Comparison of ENCODE assay signal across 13 cellular contexts in genomic region chr17:79830763-79831366, GRCh38. TPM values are rescaled to one million over a fixed set of nuclear protein-coding genes. Genes with fewer than 3 reads are reported as not detected.
DNase-seq lines count a peak whose midpoint lies in the region; ATAC-seq and TF ChIP-seq lines count a peak whose summit lies in the region.
"Had no signal": no experiment of that assay in that cellular context is flagged by ENCODE, and none has a peak within 500 bp of the region (broad histone marks: within the 10 kb centered on the region; RNA-seq: fewer than 3 reads in every experiment).

No MANE protein-coding gene starts in this region.

- H3K4me2 ChIP-seq in PC-9 (peak overlapping the region; percentile 73), MM.1S (ENCODE audit: low read depth, low read length) (no peak overlapping the region)
- H3K4me2 ChIP-seq: SK-N-SH had no signal

- H3K4me3 ChIP-seq in heart left ventricle (no peak overlapping the region), PC-9 (peak overlapping the region; percentile 68), endodermal cell (ENCODE audit: low read length) (no peak overlapping the region), thyroid gland (replicated peaks in 1 of 3) (no peak overlapping the region), MM.1S (ENCODE audit: low read length) (no peak overlapping the region), Peyer's patch (no peak overlapping the region)
- H3K4me3 ChIP-seq: GM23248 had no signal

- no TSS peak for BruUV-seq in PC-9 (replicated peaks; lab: Mats Ljungman, UMichigan)

- POLR2A ChIA-PET in PC-9 (lab: Charles Lee; ENCODE audit: unreplicated experiment) = no interaction called here

- 88 to 93% (median 90%) methylated on average over 9 to 10 of the region's 10 CpGs for WGBS in heart left ventricle, 4 donors
- 82 to 84% methylated on average over 10 of the region's 10 CpGs for WGBS in endodermal cell (ENCODE audit: insufficient coverage in 1 of 2, insufficient read length in 1 of 2), 2 experiments
- WGBS in thyroid gland, 2 donors = 80 to 92% methylated on average over 6 to 10 of the region's 10 CpGs

- intact Hi-C loops in heart left ventricle (cut with DNase I) (loop anchor here in 2 of 10 donors (2.0 to 10.0 kb wide), 2 partner anchors 20 to 86 kb away; no protein-coding TSS in a partner anchor), Right ventricle myocardium superior (cut with DNase I) (no loop called here), PC-9 (cut with micrococcal nuclease; ENCODE audit: unreplicated experiment) (no loop called here), thyroid gland (cut with DNase I) (no loop called here)

- H3K36me3 ChIP-seq in heart left ventricle (peaks cover 2 to 26% (median 21%) of the 10 kb centered on the region in 9 donors), PC-9 (ENCODE audit: low read depth) (no peaks in the 10 kb centered on the region), endodermal cell (ENCODE audit: control insufficient read depth, insufficient read depth, low read length) (no peaks in the 10 kb centered on the region), thyroid gland (peaks cover 18 to 20% of the 10 kb centered on the region in 2 donors), MM.1S (replicated peaks; ENCODE audit: insufficient read depth, low read length) (no peaks in the 10 kb centered on the region), Peyer's patch (peaks cover 0 to 18% (median 0%) of the 10 kb centered on the region in 3 donors)

- peaks cover 28% of the 10 kb centered on the region for H3K4me1 Mint-ChIP-seq in endodermal cell

- H3K9me3 Mint-ChIP-seq in endodermal cell = no peaks in the 10 kb centered on the region

- no peak overlapping the region for H2AFZ ChIP-seq in PC-9
- no peak overlapping the region for H2AFZ ChIP-seq in MM.1S (ENCODE audit: low read length)
- H2AFZ ChIP-seq: GM23248 had no signal

- no peak for TF ChIP-seq CTCF in heart left ventricle (IDR thresholded peaks at IDR 0.05)
- TF ChIP-seq CTCF in PC-9 (conservative IDR thresholded peaks at IDR 0.05) = no peak
- TF ChIP-seq CTCF in endodermal cell (conservative IDR thresholded peaks at IDR 0.05) = no peak
- no peak for TF ChIP-seq CTCF in thyroid gland (IDR thresholded peaks at IDR 0.05)
- no peak for TF ChIP-seq CTCF in MM.1S (IDR thresholded peaks at IDR 0.05; ENCODE audit: low read length)
- TF ChIP-seq CTCF in Peyer's patch (IDR thresholded peaks at IDR 0.05) = no peak

- H4K20me1 ChIP-seq in PC-9 (ENCODE audit: insufficient read depth) = peaks cover 9% of the 10 kb centered on the region
- no peaks in the 10 kb centered on the region for H4K20me1 ChIP-seq in MM.1S (ENCODE audit: insufficient read depth, low read length)

- H3F3A ChIP-seq in PC-9 (ENCODE audit: insufficient read depth, low read depth) (peaks cover 18% of the 10 kb centered on the region; the same call in 1 of the 2 replicates), MM.1S (ENCODE audit: insufficient read depth, low read length) (no peaks in the 10 kb centered on the region)

- CTCF ChIA-PET in PC-9 (lab: Charles Lee) = no interaction called here

- H3K4me3 Mint-ChIP-seq in endodermal cell = peak overlapping the region; percentile 32

- no peaks in the 10 kb centered on the region for H3K36me3 Mint-ChIP-seq in endodermal cell (ENCODE audit: low read depth)

- no peaks in the 10 kb centered on the region for H3K9me3 ChIP-seq in heart left ventricle
- H3K9me3 ChIP-seq in PC-9 (ENCODE audit: insufficient read depth, low read depth) = no peaks in the 10 kb centered on the region
- no peaks in the 10 kb centered on the region for H3K9me3 ChIP-seq in endodermal cell (ENCODE audit: control insufficient read depth, low read length)
- no peaks in the 10 kb centered on the region for H3K9me3 ChIP-seq in thyroid gland
- no peaks in the 10 kb centered on the region for H3K9me3 ChIP-seq in MM.1S (replicated peaks; ENCODE audit: insufficient read depth, low read length)
- no peaks in the 10 kb centered on the region for H3K9me3 ChIP-seq in Peyer's patch
- H3K9me3 ChIP-seq: SK-N-SH had no signal

- H3K27ac Mint-ChIP-seq in endodermal cell = no peak overlapping the region

- H3K27ac ChIP-seq in heart left ventricle (peak overlapping the region in 8 of 12 donors; percentile 77 to 90 (median 82)), PC-9 (no peak overlapping the region), endodermal cell (ENCODE audit: low read depth, low read length) (no peak overlapping the region), thyroid gland (peak overlapping the region in 2 of 3 donors; percentile 66 to 87), MM.1S (ENCODE audit: low read length) (no peak overlapping the region), Peyer's patch (peak overlapping the region in 1 of 4 donors; percentile 15)
- H3K27ac ChIP-seq: GM23248 had no signal

- peaks cover 26% of the 10 kb centered on the region for H3K79me2 ChIP-seq in PC-9 (ENCODE audit: low read depth)
- H3K79me2 ChIP-seq in MM.1S (ENCODE audit: low read length) = no peaks in the 10 kb centered on the region

- DNase-seq in heart left ventricle (no peak), Right ventricle myocardium superior (no peak), PC-9 (no peak), endodermal cell (peak; percentile 63), thyroid gland (no peak), MM.1S (no peak), Peyer's patch (no peak)
- DNase-seq: amniotic stem cell, DMS153, GM23248, SK-N-SH had no signal

- no peak for ATAC-seq in heart left ventricle
- ATAC-seq in Right ventricle myocardium superior (ENCODE audit: poor library complexity) = no peak
- no peak for ATAC-seq in GM19023 (IDR thresholded peaks at IDR 0.05; ENCODE audit: unreplicated experiment)
- ATAC-seq: left colon had no signal

- peaks cover 0 to 62% (median 32%) of the 10 kb centered on the region in 12 donors for H3K4me1 ChIP-seq in heart left ventricle
- H3K4me1 ChIP-seq in PC-9 (replicated peaks; ENCODE audit: insufficient read depth) = peaks cover 28% of the 10 kb centered on the region
- H3K4me1 ChIP-seq in endodermal cell (ENCODE audit: control insufficient read depth, insufficient read depth, low read length) = peaks cover 8% of the 10 kb centered on the region
- H3K4me1 ChIP-seq in thyroid gland = peaks cover 43 to 58% of the 10 kb centered on the region in 2 donors
- H3K4me1 ChIP-seq in MM.1S (ENCODE audit: low read length) = no peaks in the 10 kb centered on the region
- H3K4me1 ChIP-seq in Peyer's patch = peaks cover 9 to 43% (median 14%) of the 10 kb centered on the region in 4 donors

- H3K27me3 Mint-ChIP-seq in endodermal cell (ENCODE audit: insufficient read depth) = peaks cover 99% of the 10 kb centered on the region

- H3K9ac ChIP-seq in endodermal cell (ENCODE audit: extremely low read depth, low read length, poor library complexity, severe bottlenecking) (no peak overlapping the region), MM.1S (ENCODE audit: low read length) (no peak overlapping the region)
- H3K9ac ChIP-seq: GM23248, SK-N-SH had no signal

- H3K27me3 ChIP-seq in heart left ventricle = no peaks in the 10 kb centered on the region
- no peaks in the 10 kb centered on the region for H3K27me3 ChIP-seq in PC-9 (ENCODE audit: insufficient read depth, low read depth)
- peaks cover 81% of the 10 kb centered on the region for H3K27me3 ChIP-seq in endodermal cell (ENCODE audit: control insufficient read depth, insufficient read depth, low read length, poor library complexity, severe bottlenecking)
- H3K27me3 ChIP-seq in thyroid gland = no peaks in the 10 kb centered on the region
- peaks cover 29% of the 10 kb centered on the region for H3K27me3 ChIP-seq in MM.1S (replicated peaks; ENCODE audit: insufficient read depth, low read length)
- no peaks in the 10 kb centered on the region for H3K27me3 ChIP-seq in Peyer's patch

- H3K9me2 ChIP-seq in PC-9 (ENCODE audit: insufficient read depth) = no peaks in the 10 kb centered on the region
- no peaks in the 10 kb centered on the region for H3K9me2 ChIP-seq in MM.1S (replicated peaks; ENCODE audit: insufficient read depth, low read length)
- H3K9me2 ChIP-seq: SK-N-SH had no signal

- TF ChIP-seq POLR2A in heart left ventricle (IDR thresholded peaks at IDR 0.05) = no peak
- TF ChIP-seq POLR2A in thyroid gland (IDR thresholded peaks at IDR 0.05) = no peak
- no peak for TF ChIP-seq POLR2A in Peyer's patch (IDR thresholded peaks at IDR 0.05)

RNA-seq across cellular contexts. Expression of gene CBX4, which starts 8.4 kb away (rescaled TPM):
- total RNA-seq in heart left ventricle (10 to 100 TPM; 16.7 to 41.1 (median 26.9) TPM), Right ventricle myocardium superior (25.6 TPM), PC-9 (2021) (32.0 and 33.1 TPM in 2 replicates), endodermal cell (1 to 10 TPM; 4.2 to 4.9 TPM), thyroid gland (10 to 100 TPM in 3 of 4 donors, 1 to 10 TPM in 1; 5.6 to 17.2 (median 13.5) TPM), Peyer's patch (10 to 100 TPM in 2 of 4 donors, 1 to 10 TPM in 2; 4.9 to 19.0 (median 12.3) TPM)
- polyA plus RNA-seq in heart left ventricle = 10 to 100 TPM; 10.9 to 14.2 TPM
- polyA plus RNA-seq in endodermal cell (2013, experiment 1 of 2) = 14.4 TPM
- 9.6 TPM for polyA plus RNA-seq in endodermal cell (2013, experiment 2 of 2)

RNA-seq across cellular contexts. Expression of gene CBX8, which starts 34.0 kb away (rescaled TPM):
- total RNA-seq in heart left ventricle (1 to 10 TPM; 1.5 to 9.2 (median 5.3) TPM), Right ventricle myocardium superior (6.2 TPM), PC-9 (2021) (14.2 and 15.5 TPM in 2 replicates), endodermal cell (1 to 10 TPM; 5.4 to 5.6 TPM), thyroid gland (1 to 10 TPM; 1.7 to 3.5 (median 2.7) TPM), Peyer's patch (10 to 100 TPM in 1 of 4 donors, 1 to 10 TPM in 3; 2.5 to 14.9 (median 3.5) TPM)
- 1 to 10 TPM; 3.6 to 5.1 TPM for polyA plus RNA-seq in heart left ventricle
- 11.0 TPM for polyA plus RNA-seq in endodermal cell (2013, experiment 1 of 2)
- polyA plus RNA-seq in endodermal cell (2013, experiment 2 of 2) = 8.7 TPM

RNA-seq across cellular contexts. Expression of gene CBX2, which starts 52.9 kb away (rescaled TPM):
- total RNA-seq in heart left ventricle (1 to 10 TPM; 2.4 to 4.3 (median 3.2) TPM), Right ventricle myocardium superior (4.2 TPM), PC-9 (2021) (30.4 and 32.6 TPM in 2 replicates), endodermal cell (10 to 100 TPM; 75.0 to 78.6 TPM), thyroid gland (1 to 10 TPM in 3 of 4 donors, under 1 TPM in 1; 0.54 to 1.7 (median 1.1) TPM), Peyer's patch (under 1 TPM; 0.18 to 0.85 (median 0.81) TPM)
- polyA plus RNA-seq in heart left ventricle = 1 to 10 TPM; 2.9 TPM
- 74.2 TPM for polyA plus RNA-seq in endodermal cell (2013, experiment 1 of 2)
- polyA plus RNA-seq in endodermal cell (2013, experiment 2 of 2) = 70.5 TPM

Comparison
In these comparisons a context has a peak if more than half of its experiments do, and no peak if none do; other contexts are left out.
1. H3K27ac ChIP-seq: peak in heart left ventricle (8 of 12) and thyroid gland (2 of 3); none in PC-9 (single experiment), endodermal cell (single experiment) and MM.1S (single experiment).